In genomic region chr2:134149904-134150303, GRCh38 we compare ENCODE assay signal across 21 cellular contexts.
DNase-seq lines count a peak whose midpoint lies in the region; ATAC-seq, FAIRE-seq and TF ChIP-seq lines count a peak whose summit lies in the region.
"Had no signal": no experiment of that assay in that cellular context is flagged by ENCODE, and none has a peak within 500 bp of the region (broad histone marks: within the 10 kb centered on the region; RNA-seq: fewer than 3 reads in every experiment).

No MANE protein-coding gene starts in this region.

- no peak for TF ChIP-seq POLR2A in GM12878 (IDR thresholded peaks at IDR 0.05; ENCODE audit: low read depth, low read length)

- peaks cover 72% of the 10 kb centered on the region for H3K79me2 ChIP-seq in GM12878 (ENCODE audit: control insufficient read depth, insufficient read depth, low read length)

- H3K9me3 ChIP-seq in CD4-positive, alpha-beta T cell (ENCODE audit: control insufficient read depth, low read length): no peaks in the 10 kb centered on the region
- no peaks in the 10 kb centered on the region for H3K9me3 ChIP-seq in GM12878 (replicated peaks; ENCODE audit: control insufficient read depth, insufficient read depth, low read length)
- H3K9me3 ChIP-seq in Caco-2: no peaks in the 10 kb centered on the region
- H3K9me3 ChIP-seq: gastrocnemius medialis, left lung, Peyer's patch, right lobe of liver, SK-N-SH, tibial artery had no signal

- in situ Hi-C loops in GM12878 (cut with MboI): no loop called here

- SMC1A ChIA-PET in GM12878 (lab: Charles Lee; ENCODE audit: uncharacterized antibody, unreplicated experiment): interaction anchor here (0.9 to 1.6 kb wide), 5 partner anchors 21 to 56 kb away, joined by 3 to 5 read pairs (median 4); no protein-coding TSS in a partner anchor

- ATAC-seq in CD4-positive, alpha-beta T cell (ENCODE audit: poor library complexity): no peak
- no peak; the same call in 2 of the 3 replicates for ATAC-seq in GM12878
- ATAC-seq in GM21390 (IDR thresholded peaks at IDR 0.05; ENCODE audit: unreplicated experiment): no peak
- ATAC-seq: esophagus mucosa, gastrocnemius medialis, left lung, right lobe of liver had no signal

- RAD21 ChIA-PET in GM12878 (lab: Charles Lee; ENCODE audit: unreplicated experiment): no interaction called here

- peaks cover 60% of the 10 kb centered on the region for H3K4me1 Mint-ChIP-seq in CD4-positive, alpha-beta T cell (ENCODE audit: low read depth)
- peaks cover 51 to 60% (median 57%) of the 10 kb centered on the region in 3 donors for H3K4me1 Mint-ChIP-seq in IgD-negative memory B cell
- peaks cover 24 to 51% of the 10 kb centered on the region in 2 donors for H3K4me1 Mint-ChIP-seq in immature natural killer cell
- H3K4me1 Mint-ChIP-seq in Caco-2 (ENCODE audit: low read depth, unreplicated experiment): no peaks in the 10 kb centered on the region

- H3K4me3 ChIP-seq in GM12878: no peak overlapping the region
- H3K4me3 ChIP-seq in Caco-2 (ENCODE audit: low read depth, low read length): no peak overlapping the region
- H3K4me3 ChIP-seq: gastrocnemius medialis, left lung, Peyer's patch, right lobe of liver, tibial artery had no signal

- TF ChIP-seq CTCF in CD4-positive, alpha-beta T cell (IDR thresholded peaks at IDR 0.05): no peak
- TF ChIP-seq CTCF in GM12878 (IDR thresholded peaks at IDR 0.05 in 2 of 3, conservative IDR thresholded peaks at IDR 0.05 in 1 of 3; ENCODE audit: control insufficient read depth in 2 of 3, extremely low read depth in 1 of 3, insufficient read depth in 1 of 3, low read depth in 3 of 3, low read length in 3 of 3) (no peak), Caco-2 (IDR thresholded peaks at IDR 0.05; ENCODE audit: insufficient read depth in 1 of 2, low read depth in 1 of 2, low read length in 1 of 2, severe bottlenecking in 1 of 2, unreplicated experiment in 1 of 2) (no peak)

- H3K9ac ChIP-seq in GM12878 (ENCODE audit: control insufficient read depth, insufficient read depth, low read length): no peak overlapping the region
- H3K9ac ChIP-seq: SK-N-SH had no signal

- TF ChIP-seq RAD21 in GM12878 (IDR thresholded peaks at IDR 0.05; ENCODE audit: insufficient read depth, low read depth, low read length): no peak

- BruUV-seq in GM12878 (replicated peaks; lab: Mats Ljungman, UMichigan) (no TSS peak), Caco-2 (replicated peaks; lab: Mats Ljungman, UMichigan) (no TSS peak)

- no peak overlapping the region for H2AFZ ChIP-seq in GM12878 (ENCODE audit: control insufficient read depth, low read depth, low read length)

- CTCF ChIA-PET in CD4-positive, alpha-beta T cell (lab: Charles Lee): no interaction called here
- CTCF ChIA-PET in GM12878 (lab: Yijun Ruan, JAX) (interaction anchor here (1.0 to 1.6 kb wide), 3 partner anchors 22 to 133 kb away, joined by 3 to 6 read pairs (median 3); no protein-coding TSS in a partner anchor), Caco-2 (lab: Charles Lee) (interaction anchor here (0.9 kb wide), 1 partner anchor 32 kb away, joined by 4 read pairs; no protein-coding TSS in a partner anchor)

- H4K20me1 ChIP-seq in GM12878 (ENCODE audit: control insufficient read depth, insufficient read depth): peaks cover 5% of the 10 kb centered on the region; the same call in 1 of the 2 replicates

- H3K4me2 ChIP-seq in GM12878 (ENCODE audit: control insufficient read depth, insufficient read depth): no peak overlapping the region
- H3K4me2 ChIP-seq: SK-N-SH had no signal

- H3K36me3 ChIP-seq in GM12878 (ENCODE audit: control insufficient read depth in 2 of 2, insufficient read depth in 2 of 2, low read length in 1 of 2) (peaks cover 0 to 3% of the 10 kb centered on the region in 2 experiments; a peak in 2 of 4 replicates), Caco-2 (ENCODE audit: control insufficient read depth, insufficient read depth, low read length) (no peaks in the 10 kb centered on the region; the same call in 1 of the 2 replicates)
- H3K36me3 ChIP-seq: gastrocnemius medialis, left lung, right lobe of liver had no signal

- intact Hi-C loops in CD4-positive, alpha-beta T cell (cut with DNase I, micrococcal nuclease): no loop called here
- intact Hi-C loops in GM12878 (cut with micrococcal nuclease; ENCODE audit: unreplicated experiment): no loop called here
- intact Hi-C loops in Caco-2 (cut with micrococcal nuclease; ENCODE audit: unreplicated experiment): no loop called here

- POLR2A ChIA-PET in CD4-positive, alpha-beta T cell (lab: Charles Lee): interaction anchor here (0.6 kb wide), 1 partner anchor 19 kb away, joined by 3 read pairs; no protein-coding TSS in a partner anchor
- POLR2A ChIA-PET in GM12878 (lab: Charles Lee) (interaction anchor here (1.0 kb wide), 1 partner anchor 25 kb away, joined by 4 read pairs; no protein-coding TSS in a partner anchor), Caco-2 (lab: Charles Lee) (no interaction called here)

- DNase-seq in CD4-positive, alpha-beta T cell: no peak
- no peak for DNase-seq in GM12878 (ENCODE audit: low read depth, low spot score)
- DNase-seq in immature natural killer cell: no peak
- DNase-seq in GOT3 (lab: John Stamatoyannopoulos, UW): no peak
- no peak for DNase-seq in A172 (ENCODE audit: low spot score)
- no peak for DNase-seq in Caco-2
- DNase-seq: activated gamma-delta T cell; amygdala; caudate nucleus; gastrocnemius medialis; left lung; Peyer's patch; right lobe of liver; SK-N-SH; stimulated activated naive CD4-positive, alpha-beta T cell treated with Interleukin-2 at 50 U/mL for 16 hours; T1000; tibial artery had no signal

- peaks cover 50% of the 10 kb centered on the region for H3K36me3 Mint-ChIP-seq in CD4-positive, alpha-beta T cell (ENCODE audit: low read depth)
- H3K36me3 Mint-ChIP-seq in IgD-negative memory B cell (peaks cover 3% of the 10 kb centered on the region), immature natural killer cell (peaks cover 0 to 9% (median 5%) of the 10 kb centered on the region in 3 donors), Caco-2 (ENCODE audit: insufficient read depth, unreplicated experiment) (peaks cover 6% of the 10 kb centered on the region)

- no peak overlapping the region for H3K27ac ChIP-seq in CD4-positive, alpha-beta T cell (ENCODE audit: low read depth, low read length)
- peak overlapping the region; percentile 9 for H3K27ac ChIP-seq in GM12878 (ENCODE audit: control insufficient read depth, insufficient read depth)
- H3K27ac ChIP-seq: gastrocnemius medialis, left lung, right lobe of liver, tibial artery had no signal

- no peak for FAIRE-seq in GM12878 (lab: Jason Lieb, UNC)
- FAIRE-seq: G401.6 had no signal

- H3K4me3 Mint-ChIP-seq in CD4-positive, alpha-beta T cell: no peak overlapping the region
- H3K4me3 Mint-ChIP-seq in IgD-negative memory B cell (peak overlapping the region in 2 of 4 donors; percentile 44 to 77), immature natural killer cell (no peak overlapping the region), Caco-2 (ENCODE audit: unreplicated experiment) (no peak overlapping the region)

- 100% methylated on average over 1 of the region's 1 CpG for WGBS in GM12878 (ENCODE audit: insufficient coverage, insufficient replicate concordance, low lambda C conversion rate, missing lambda C conversion rate)

- peaks cover 48% of the 10 kb centered on the region for H3K4me1 ChIP-seq in GM12878 (ENCODE audit: control insufficient read depth, insufficient read depth, low read length)
- no peaks in the 10 kb centered on the region for H3K4me1 ChIP-seq in Caco-2
- H3K4me1 ChIP-seq: right lobe of liver had no signal

- H3K27ac Mint-ChIP-seq in CD4-positive, alpha-beta T cell: peak overlapping the region; percentile 10
- H3K27ac Mint-ChIP-seq in IgD-negative memory B cell (peak overlapping the region; percentile 59 to 86 (median 66)), immature natural killer cell (peak overlapping the region in 5 of 6 donors; percentile 19 to 80 (median 50)), Caco-2 (ENCODE audit: unreplicated experiment) (no peak overlapping the region)

- no peaks in the 10 kb centered on the region for H3K27me3 ChIP-seq in CD4-positive, alpha-beta T cell (ENCODE audit: control insufficient read depth, insufficient read depth, low read length)
- H3K27me3 ChIP-seq in GM12878 (replicated peaks in 1 of 2; ENCODE audit: control insufficient read depth in 2 of 2, insufficient read depth in 2 of 2, low read length in 1 of 2): no peaks in the 10 kb centered on the region
- no peaks in the 10 kb centered on the region for H3K27me3 ChIP-seq in Caco-2 (replicated peaks; ENCODE audit: control insufficient read depth, insufficient read depth, low read length)
- H3K27me3 ChIP-seq: left lung, Peyer's patch, right lobe of liver, tibial artery had no signal

- no peak for TF ChIP-seq EP300 in GM12878 (IDR thresholded peaks at IDR 0.05; ENCODE audit: borderline replicate concordance in 1 of 2, control insufficient read depth in 1 of 2, low read depth in 2 of 2, low read length in 2 of 2)

- H3K9me3 Mint-ChIP-seq in CD4-positive, alpha-beta T cell: no peaks in the 10 kb centered on the region
- H3K9me3 Mint-ChIP-seq in IgD-negative memory B cell (no peaks in the 10 kb centered on the region), immature natural killer cell (no peaks in the 10 kb centered on the region), Caco-2 (ENCODE audit: unreplicated experiment) (peaks cover 12% of the 10 kb centered on the region)

- H3K27me3 Mint-ChIP-seq in CD4-positive, alpha-beta T cell: no peaks in the 10 kb centered on the region
- no peaks in the 10 kb centered on the region for H3K27me3 Mint-ChIP-seq in IgD-negative memory B cell
- no peaks in the 10 kb centered on the region for H3K27me3 Mint-ChIP-seq in immature natural killer cell (ENCODE audit: low read depth in 3 of 3)
- no peaks in the 10 kb centered on the region for H3K27me3 Mint-ChIP-seq in Caco-2 (ENCODE audit: insufficient read depth, unreplicated experiment)

TF ChIP-seq in GM12878, 131 proteins besides CTCF, POLR2A, EP300 and RAD21 (continues in another document):
- no peak for TF ChIP-seq BCLAF1 (IDR thresholded peaks at IDR 0.05)
